11 cellular contexts compared by ENCODE assay signal in the genomic region with DNA sequence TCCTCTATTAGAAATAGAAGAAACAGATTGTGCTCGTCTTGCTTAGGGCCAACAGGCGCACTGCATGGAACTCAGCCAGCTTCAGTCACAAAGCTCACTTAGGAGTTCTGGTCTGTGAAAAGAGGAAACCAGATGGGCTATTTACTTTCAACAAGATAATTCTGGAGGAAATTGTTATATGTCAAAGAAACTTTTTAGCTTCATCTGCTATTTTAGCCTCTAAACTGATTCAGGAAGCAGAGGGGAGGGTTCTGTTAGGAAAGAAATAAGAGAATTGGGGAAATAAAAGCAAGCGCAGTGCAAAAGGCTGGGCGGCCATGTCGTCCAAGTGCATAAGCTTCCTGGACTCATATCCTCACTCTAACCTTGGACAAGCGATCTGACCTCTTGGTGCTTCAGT. TPM values are rescaled to one million over a fixed set of nuclear protein-coding genes. Genes with fewer than 3 reads are reported as not detected.
DNase-seq lines count a peak whose midpoint lies in the region; ATAC-seq and TF ChIP-seq lines count a peak whose summit lies in the region.
"Had no signal": no experiment of that assay in that cellular context is flagged by ENCODE, and none has a peak within 500 bp of the region (broad histone marks: within the 10 kb centered on the region; RNA-seq: fewer than 3 reads in every experiment).

No MANE protein-coding gene starts in this region.

- H3K4me1 ChIP-seq in A673 (ENCODE audit: insufficient read depth, low read length, poor library complexity, severe bottlenecking) (no peaks in the 10 kb centered on the region), gastroesophageal sphincter (peaks cover 0 to 7% (median 3%) of the 10 kb centered on the region in 3 donors)

- peak overlapping the region; percentile 43 to 92 (median 62) for H3K27ac Mint-ChIP-seq in nephron
- no peak overlapping the region for H3K27ac Mint-ChIP-seq in WTC11
- H3K27ac Mint-ChIP-seq: activated T-helper 1 cell treated with anti-CD3 and anti-CD28 coated beads, Interleukin-12 subunit alpha, Interleukin-12 subunit beta, Interleukin-2, Interleukin-4 antibody, amounts not matched to agents 30 ng/mL and 10 ng/mL and 1 ng/mL, durations not matched to agents 14 hours and 24 hours and 36 hours had no signal

- H3K9me3 Mint-ChIP-seq in nephron (no peaks in the 10 kb centered on the region), WTC11 (peaks cover 13% of the 10 kb centered on the region)
- H3K9me3 Mint-ChIP-seq: activated T-helper 1 cell treated with anti-CD3 and anti-CD28 coated beads, Interleukin-12 subunit alpha, Interleukin-12 subunit beta, Interleukin-2, Interleukin-4 antibody, amounts not matched to agents 30 ng/mL and 10 ng/mL and 1 ng/mL, durations not matched to agents 14 hours and 24 hours and 36 hours had no signal

- H3K4me1 Mint-ChIP-seq in nephron, result peaks cover 12% of the 10 kb centered on the region
- 0 out of 2 replicates have a peak, but pooled peaks cover 5% of the 10 kb centered on the region for H3K4me1 Mint-ChIP-seq in WTC11

- DNase-seq in A673 (ENCODE audit: low spot score) (peak; percentile 19), NCI-H446 (lab: John Stamatoyannopoulos, UW) (peak; percentile 45 to 85), WTC11 (ENCODE audit: low spot score) (no peak), AG08395 (ENCODE audit: low spot score) (no peak)
- DNase-seq in stimulated activated CD4-positive, alpha-beta T cell treated with anti-CD3 and anti-CD28 coated beads, Interleukin-2, amount 100 ng/mL, for 48 hours, result no peak
- DNase-seq: NCI-H510A had no signal

- WGBS in gastroesophageal sphincter (ENCODE audit: low coverage in 1 of 2), 2 donors, result 23 to 69% methylated on average over 5 to 6 of the region's 6 CpGs

- H3K27me3 ChIP-seq in A673 (replicated peaks; ENCODE audit: insufficient read depth, low read depth, low read length, poor library complexity) (no peaks in the 10 kb centered on the region), gastroesophageal sphincter (no peaks in the 10 kb centered on the region)

- H3K27me3 Mint-ChIP-seq in nephron (ENCODE audit: low read depth) (peaks cover 4% of the 10 kb centered on the region), WTC11 (ENCODE audit: low read depth) (no peaks in the 10 kb centered on the region)

- H3K4me3 ChIP-seq in A673 (ENCODE audit: low read depth, low read length, poor library complexity, severe bottlenecking) (no peak overlapping the region), gastroesophageal sphincter (no peak overlapping the region)

- ATAC-seq in gastroesophageal sphincter (peak; percentile 78), WTC11 (no peak), GM21576 (IDR thresholded peaks at IDR 0.05; ENCODE audit: unreplicated experiment) (no peak)

- H3K4me3 Mint-ChIP-seq in nephron (peak overlapping the region in 1 of 3 experiments; percentile 41), WTC11 (no peak overlapping the region)
- H3K4me3 Mint-ChIP-seq: activated T-helper 1 cell treated with anti-CD3 and anti-CD28 coated beads, Interleukin-12 subunit alpha, Interleukin-12 subunit beta, Interleukin-2, Interleukin-4 antibody, amounts not matched to agents 30 ng/mL and 10 ng/mL and 1 ng/mL, durations not matched to agents 14 hours and 24 hours and 36 hours had no signal

- no peaks in the 10 kb centered on the region for H3K36me3 ChIP-seq in A673 (ENCODE audit: insufficient read depth, low read length, poor library complexity, severe bottlenecking)
- H3K36me3 ChIP-seq in gastroesophageal sphincter, result no peaks in the 10 kb centered on the region

- intact Hi-C loops in A673 (cut with micrococcal nuclease; ENCODE audit: unreplicated experiment), result no loop called here

- POLR2A ChIA-PET in A673 (lab: Charles Lee; ENCODE audit: low non-redundant PET), result no interaction called here
- POLR2A ChIA-PET in WTC11 (lab: Charles Lee), result no interaction called here

- no TSS peak for BruUV-seq in A673 (replicated peaks; lab: Mats Ljungman, UMichigan)

- no peak for TF ChIP-seq POLR2A in gastroesophageal sphincter (IDR thresholded peaks at IDR 0.05)

- H3K9me3 ChIP-seq in A673 (ENCODE audit: low read depth, low read length, poor library complexity, severe bottlenecking) (no peaks in the 10 kb centered on the region), gastroesophageal sphincter (no peaks in the 10 kb centered on the region)

- no peak overlapping the region for H3K27ac ChIP-seq in A673 (ENCODE audit: low read depth, low read length, poor library complexity, severe bottlenecking)
- H3K27ac ChIP-seq in gastroesophageal sphincter, result peak overlapping the region; percentile 34 to 62 (median 42)

- TF ChIP-seq CTCF in A673 (conservative IDR thresholded peaks at IDR 0.05; ENCODE audit: low read depth, low read length) (no peak), gastroesophageal sphincter (IDR thresholded peaks at IDR 0.05) (no peak), nephron (IDR thresholded peaks at IDR 0.05; ENCODE audit: unreplicated experiment in 3 of 3) (no peak), WTC11 (IDR thresholded peaks at IDR 0.05) (no peak)

- H3K36me3 Mint-ChIP-seq in nephron (ENCODE audit: low read depth), result no peaks in the 10 kb centered on the region
- peaks cover 4% of the 10 kb centered on the region for H3K36me3 Mint-ChIP-seq in WTC11

- CTCF ChIA-PET in A673 (lab: Charles Lee), result no interaction called here
- CTCF ChIA-PET in WTC11 (lab: Charles Lee), result no interaction called here

- TF ChIP-seq EP300 in gastroesophageal sphincter (IDR thresholded peaks at IDR 0.05), result no peak

TF ChIP-seq in WTC11, 78 proteins besides CTCF, POLR2A, EP300 and RAD21:
- TF ChIP-seq IRF2 (CRISPR knock-in tag; IDR thresholded peaks at IDR 0.05; ENCODE audit: borderline replicate concordance, low read depth) (no peak), FOXP1 (CRISPR knock-in tag; IDR thresholded peaks at IDR 0.05; ENCODE audit: borderline replicate concordance) (no peak), ZNF219 (CRISPR knock-in tag; IDR thresholded peaks at IDR 0.05; ENCODE audit: borderline replicate concordance) (no peak)
- TF ChIP-seq, protein P1, sequence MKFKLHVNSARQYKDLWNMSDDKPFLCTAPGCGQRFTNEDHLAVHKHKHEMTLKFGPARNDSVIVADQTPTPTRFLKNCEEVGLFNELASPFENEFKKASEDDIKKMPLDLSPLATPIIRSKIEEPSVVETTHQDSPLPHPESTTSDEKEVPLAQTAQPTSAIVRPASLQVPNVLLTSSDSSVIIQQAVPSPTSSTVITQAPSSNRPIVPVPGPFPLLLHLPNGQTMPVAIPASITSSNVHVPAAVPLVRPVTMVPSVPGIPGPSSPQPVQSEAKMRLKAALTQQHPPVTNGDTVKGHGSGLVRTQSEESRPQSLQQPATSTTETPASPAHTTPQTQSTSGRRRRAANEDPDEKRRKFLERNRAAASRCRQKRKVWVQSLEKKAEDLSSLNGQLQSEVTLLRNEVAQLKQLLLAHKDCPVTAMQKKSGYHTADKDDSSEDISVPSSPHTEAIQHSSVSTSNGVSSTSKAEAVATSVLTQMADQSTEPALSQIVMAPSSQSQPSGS (CRISPR knock-in tag; IDR thresholded peaks at IDR 0.05; ENCODE audit: borderline replicate concordance, low read depth), result no peak

RNA-seq across cellular contexts. Expression of a gene that starts 21.3 kb away (rescaled TPM):
- total RNA-seq in A673 (2021) (1.2 and 1.3 TPM in 2 replicates), gastroesophageal sphincter (10 to 100 TPM in 3 of 4 donors, 1 to 10 TPM in 1; 8.4 to 58.6 (median 25.8) TPM), WTC11 (2021) (0.59 to 1.0 TPM (median 1.0 TPM) in 3 replicates)
- total RNA-seq: activated T-helper 1 cell treated with anti-CD3 and anti-CD28 coated beads, Interleukin-12 subunit alpha, Interleukin-12 subunit beta, Interleukin-2, Interleukin-4 antibody, amounts not matched to agents 30 ng/mL and 10 ng/mL and 1 ng/mL, durations not matched to agents 14 hours and 24 hours and 36 hours had no signal

RNA-seq across cellular contexts. Expression of a gene that starts 21.5 kb away (rescaled TPM):
- not detected in 2 replicates for total RNA-seq in A673 (2021)
- 1 to 10 TPM in 2 of 4 donors, not detected in 2; 1.0 to 7.0 TPM for total RNA-seq in gastroesophageal sphincter
- total RNA-seq in WTC11 (2021), result 0.44 TPM in 2 of 3 replicates, not detected in the other
- total RNA-seq: T-helper 2 cell treated with Interferon-gamma antibody and Interleukin-4, amounts not matched to agents 100 ng/mL and 5 ng/mL, for 36 hours had no signal

Comparison
In these comparisons a context has a peak if more than half of its experiments do, and no peak if none do; other contexts are left out.
1. DNase-seq: peak in A673 (single experiment) and NCI-H446 (2 of 2); none in stimulated activated CD4-positive, alpha-beta T cell treated with anti-CD3 and anti-CD28 coated beads, Interleukin-2, amount 100 ng/mL, for 48 hours (0 of 2), WTC11 (single experiment) and AG08395 (single experiment).